In the genomic region with DNA sequence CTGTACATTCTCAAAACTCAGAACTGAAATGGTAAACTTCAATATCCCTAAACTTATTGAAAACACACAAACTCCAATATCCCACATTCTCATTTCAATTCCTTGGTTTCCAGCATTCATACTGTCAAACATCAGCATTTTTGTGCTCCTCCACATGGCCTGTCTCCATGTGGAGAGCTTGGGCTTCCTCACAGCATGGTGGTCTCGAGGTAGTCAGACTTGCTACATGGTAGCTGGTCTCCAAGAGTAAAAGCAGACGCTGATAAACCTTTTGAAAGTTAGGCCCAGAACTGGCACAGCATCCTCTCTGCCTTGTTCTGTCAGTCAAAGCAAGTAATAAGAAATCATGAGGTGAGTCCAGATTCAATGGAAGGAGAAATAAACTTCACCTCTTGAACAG, we compare ENCODE assay signal across 1 cellular context.
TF ChIP-seq lines count a peak whose summit lies in the region.

No MANE protein-coding gene starts in this region.

TF ChIP-seq in IMR-90, 13 proteins besides CTCF, POLR2A, EP300 and RAD21:
- TF ChIP-seq CHD1 (IDR thresholded peaks at IDR 0.05; ENCODE audit: low read depth, low read length): no peak
- TF ChIP-seq FOS (IDR thresholded peaks at IDR 0.05; ENCODE audit: low read depth, low read length): no peak
- no peak for TF ChIP-seq RCOR1 (IDR thresholded peaks at IDR 0.05; ENCODE audit: insufficient replicate concordance, low read length)
- no peak for TF ChIP-seq BHLHE40 (IDR thresholded peaks at IDR 0.05; ENCODE audit: low read depth, low read length)
- no peak for TF ChIP-seq RFX5 (IDR thresholded peaks at IDR 0.05; ENCODE audit: low read depth, low read length)
- TF ChIP-seq CEBPB (IDR thresholded peaks at IDR 0.05; ENCODE audit: low read depth, low read length): no peak
- TF ChIP-seq MAZ (IDR thresholded peaks at IDR 0.05; ENCODE audit: borderline replicate concordance, low read depth, low read length): no peak
- no peak for TF ChIP-seq MXI1 (IDR thresholded peaks at IDR 0.05; ENCODE audit: borderline replicate concordance, low read depth, low read length)
- no peak for TF ChIP-seq MAFK (IDR thresholded peaks at IDR 0.05; ENCODE audit: low read depth, low read length)
- TF ChIP-seq NFE2L2 (IDR thresholded peaks at IDR 0.05; ENCODE audit: low read depth, low read length): no peak
- TF ChIP-seq, protein P1, sequence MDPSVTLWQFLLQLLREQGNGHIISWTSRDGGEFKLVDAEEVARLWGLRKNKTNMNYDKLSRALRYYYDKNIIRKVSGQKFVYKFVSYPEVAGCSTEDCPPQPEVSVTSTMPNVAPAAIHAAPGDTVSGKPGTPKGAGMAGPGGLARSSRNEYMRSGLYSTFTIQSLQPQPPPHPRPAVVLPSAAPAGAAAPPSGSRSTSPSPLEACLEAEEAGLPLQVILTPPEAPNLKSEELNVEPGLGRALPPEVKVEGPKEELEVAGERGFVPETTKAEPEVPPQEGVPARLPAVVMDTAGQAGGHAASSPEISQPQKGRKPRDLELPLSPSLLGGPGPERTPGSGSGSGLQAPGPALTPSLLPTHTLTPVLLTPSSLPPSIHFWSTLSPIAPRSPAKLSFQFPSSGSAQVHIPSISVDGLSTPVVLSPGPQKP (IDR thresholded peaks at IDR 0.05; ENCODE audit: borderline replicate concordance, low read depth, low read length): no peak
- TF ChIP-seq USF2 (IDR thresholded peaks at IDR 0.05; ENCODE audit: low read depth, low read length): no peak
- no peak for TF ChIP-seq SMC3 (IDR thresholded peaks at IDR 0.05; ENCODE audit: low read depth, low read length)
